ENCODE assay signal across 20 cellular contexts in genomic region chr16:57251352-57251751, GRCh38.
"Had no signal": no experiment of that assay in that cellular context is flagged by ENCODE, and none has a peak within 500 bp of the region (broad histone marks: within the 10 kb centered on the region; RNA-seq: fewer than 3 reads in every experiment).

No MANE protein-coding gene starts in this region.

- DNase-seq: cerebellar nuclear complex; foreskin keratinocyte; left colon; occipital lobe; psoas muscle; retina; stimulated activated CD4-positive, alpha-beta T cell treated with anti-CD3 and anti-CD28 coated beads, Interleukin-15, amount 100 ng/mL, for 24 hours; stimulated activated CD4-positive, alpha-beta T cell treated with anti-CD3 and anti-CD28 coated beads, Interleukin-1b, Interleukin-23, amount 100 ng/mL, for 48 hours; stimulated activated CD4-positive, alpha-beta T cell treated with anti-CD3 and anti-CD28 coated beads, Interleukin-4, amount 100 ng/mL, for 24 hours; testis had no signal

- H3K4me3 Mint-ChIP-seq: dendritic cell treated with granulocyte-macrophage colony-stimulating factor and Interleukin-4, amounts not matched to agents 40 ng/mL and 50 ng/mL, for 4 days; memory B cell; mesothelial cell of epicardium; nephron; stimulated activated memory B cell treated with anti-CD40 and anti-IgM and Interleukin-4, amounts not matched to agents 10 μg/mL and 1 μg/mL and 100 μg/mL, for 72 hours; stimulated activated naive CD8-positive, alpha-beta T cell treated with anti-CD3 and anti-CD28 coated beads, Interleukin-15, Interleukin-2, amounts not matched to agents 100 ng/mL and 50 ng/mL, for 24 hours had no signal

- H3K27me3 Mint-ChIP-seq: dendritic cell treated with granulocyte-macrophage colony-stimulating factor and Interleukin-4, amounts not matched to agents 40 ng/mL and 50 ng/mL, for 4 days; memory B cell; stimulated activated memory B cell treated with anti-CD40 and anti-IgM and Interleukin-4, amounts not matched to agents 10 μg/mL and 1 μg/mL and 100 μg/mL, for 72 hours; stimulated activated naive CD8-positive, alpha-beta T cell treated with anti-CD3 and anti-CD28 coated beads, Interleukin-15, Interleukin-2, amounts not matched to agents 100 ng/mL and 50 ng/mL, for 24 hours had no signal

- H3K27ac Mint-ChIP-seq: dendritic cell treated with granulocyte-macrophage colony-stimulating factor and Interleukin-4, amounts not matched to agents 40 ng/mL and 50 ng/mL, for 4 days; memory B cell; mesothelial cell of epicardium; nephron; stimulated activated memory B cell treated with anti-CD40 and anti-IgM and Interleukin-4, amounts not matched to agents 10 μg/mL and 1 μg/mL and 100 μg/mL, for 72 hours; stimulated activated naive CD8-positive, alpha-beta T cell treated with anti-CD3 and anti-CD28 coated beads, Interleukin-15, Interleukin-2, amounts not matched to agents 100 ng/mL and 50 ng/mL, for 24 hours had no signal

- H3K4me1 Mint-ChIP-seq: memory B cell; nephron; stimulated activated memory B cell treated with anti-CD40 and anti-IgM and Interleukin-4, amounts not matched to agents 10 μg/mL and 1 μg/mL and 100 μg/mL, for 72 hours had no signal

- H3K4me3 ChIP-seq: psoas muscle, spleen, testis, tibial nerve had no signal

- H3K9me3 Mint-ChIP-seq: dendritic cell treated with granulocyte-macrophage colony-stimulating factor and Interleukin-4, amounts not matched to agents 40 ng/mL and 50 ng/mL, for 4 days; mesothelial cell of epicardium; nephron; stimulated activated naive CD8-positive, alpha-beta T cell treated with anti-CD3 and anti-CD28 coated beads, Interleukin-15, Interleukin-2, amounts not matched to agents 100 ng/mL and 50 ng/mL, for 24 hours had no signal

- FAIRE-seq: colon had no signal

- H3K9me3 ChIP-seq: psoas muscle, spleen, testis, tibial nerve had no signal

- H3K27me3 ChIP-seq: foreskin keratinocyte, spleen, testis, tibial nerve had no signal

- H3K27ac ChIP-seq: foreskin keratinocyte, psoas muscle, spleen, testis, tibial nerve had no signal

- ATAC-seq: foreskin keratinocyte; left colon; psoas muscle; sciatic nerve; stimulated activated memory B cell treated with anti-CD40 and anti-IgM and Interleukin-4, amounts not matched to agents 10 μg/mL and 1 μg/mL and 100 μg/mL, for 72 hours had no signal
